Comparison of ENCODE assay signal across 8 cellular contexts in the genomic region with DNA sequence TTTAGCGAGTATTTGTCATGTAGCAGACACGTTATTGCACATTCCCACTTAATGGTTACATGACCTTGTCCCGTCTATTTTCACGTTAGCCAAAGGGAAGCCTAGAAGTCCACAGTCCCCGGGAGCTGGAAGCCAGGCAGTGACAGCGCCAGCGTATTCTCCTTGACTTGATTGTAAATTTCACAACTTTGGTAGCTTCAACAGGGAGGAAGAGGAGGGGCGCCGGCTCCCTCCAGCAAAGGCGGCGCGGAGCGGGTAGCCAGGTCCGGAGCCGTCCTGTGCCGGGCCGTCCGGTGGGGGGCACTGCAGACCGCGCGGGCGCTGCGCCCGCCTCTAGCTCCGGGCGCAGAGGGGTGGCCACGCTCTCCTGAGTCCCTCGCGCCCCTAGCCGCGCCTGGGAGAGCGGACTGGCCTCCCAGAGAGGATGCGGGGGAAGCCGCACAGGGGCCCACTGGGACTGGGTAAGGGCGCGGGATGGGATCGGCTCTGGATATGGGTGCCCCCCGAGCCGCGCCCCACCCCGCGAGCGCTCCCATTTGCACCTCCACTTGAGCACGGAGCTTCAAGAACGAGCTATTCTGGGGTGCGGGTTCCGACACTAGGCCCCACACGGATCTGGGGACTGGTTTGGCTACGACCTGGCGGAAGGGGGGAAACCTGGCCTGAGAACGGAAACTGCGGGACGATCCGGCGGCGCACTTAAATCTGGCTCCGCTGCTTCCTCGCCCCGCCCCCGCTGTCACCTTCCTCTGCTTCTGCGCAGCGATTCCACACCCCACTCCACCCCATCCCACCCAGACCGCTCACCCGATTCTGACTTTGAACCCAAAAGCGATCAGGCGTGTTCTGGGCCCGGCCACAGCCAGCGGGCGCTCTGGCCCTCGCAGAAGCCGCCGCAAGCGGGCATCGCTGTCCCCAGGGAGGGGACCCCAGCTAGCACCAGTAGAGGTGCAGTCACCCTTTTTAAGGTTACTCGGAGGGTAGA. TPM values are rescaled to one million over a fixed set of nuclear protein-coding genes. Genes with fewer than 3 reads are reported as not detected.
A peak's percentile ranks its signal among the peaks of the same experiment; 100 is the strongest.
DNase-seq lines count a peak whose midpoint lies in the region; ATAC-seq and TF ChIP-seq lines count a peak whose summit lies in the region.

No MANE protein-coding gene starts in this region.

- peak; percentile 94 for ATAC-seq in HG02885 (IDR thresholded peaks at IDR 0.05; ENCODE audit: poor library complexity, unreplicated experiment)
- ATAC-seq in lower lobe of right lung: peak; percentile 98 to 99

- H3K4me3 ChIP-seq in ectodermal cell (ENCODE audit: insufficient read depth, low read depth, low read length): peak overlapping the region; percentile 39
- H3K4me3 ChIP-seq in lower lobe of right lung: peak overlapping the region; percentile 72
- H3K4me3 ChIP-seq in stomach smooth muscle (ENCODE audit: low read length in 2 of 2): peak overlapping the region; percentile 54 to 79

- H3K4me1 ChIP-seq in ectodermal cell (ENCODE audit: control insufficient read depth, insufficient read depth, low read length): no peaks in the 10 kb centered on the region
- peaks cover 14% of the 10 kb centered on the region for H3K4me1 ChIP-seq in lower lobe of right lung
- H3K4me1 ChIP-seq in stomach smooth muscle (ENCODE audit: control insufficient read depth, insufficient read depth, low read length): peaks cover 16% of the 10 kb centered on the region

- POLR2A ChIA-PET in activated CD4-positive, alpha-beta memory T cell treated with anti-CD3 and anti-CD28 coated beads for 36 hours (lab: Charles Lee): no interaction called here
- POLR2A ChIA-PET in activated CD4-positive, alpha-beta memory T cell treated with anti-CD3 and anti-CD28 coated beads, Interleukin-2, amount 10 ng/mL, durations not matched to agents 7 days and 5 days (lab: Charles Lee): no interaction called here
- POLR2A ChIA-PET in RWPE1 (lab: Yijun Ruan, JAX; ENCODE audit: low non-redundant PET): no interaction called here

- peaks cover 35% of the 10 kb centered on the region for H3K27me3 Mint-ChIP-seq in activated CD4-positive, alpha-beta memory T cell treated with anti-CD3 and anti-CD28 coated beads for 36 hours
- peaks cover 29% of the 10 kb centered on the region for H3K27me3 Mint-ChIP-seq in activated CD4-positive, alpha-beta memory T cell treated with anti-CD3 and anti-CD28 coated beads, Interleukin-2, amount 10 ng/mL, durations not matched to agents 7 days and 5 days

- WGBS in ectodermal cell, 2 experiments: 3 to 4% methylated on average over 75 of the region's 75 CpGs

- H3K27ac ChIP-seq in RWPE1 (peak overlapping the region; percentile 25), ectodermal cell (ENCODE audit: insufficient read depth, low read depth, low read length, poor library complexity, severe bottlenecking) (no peak overlapping the region), lower lobe of right lung (peak overlapping the region; percentile 56), stomach smooth muscle (ENCODE audit: low read length) (no peak overlapping the region)

- no peak overlapping the region for H3K4me3 Mint-ChIP-seq in activated CD4-positive, alpha-beta memory T cell treated with anti-CD3 and anti-CD28 coated beads for 36 hours
- no peak overlapping the region for H3K4me3 Mint-ChIP-seq in activated CD4-positive, alpha-beta memory T cell treated with anti-CD3 and anti-CD28 coated beads, Interleukin-2, amount 10 ng/mL, durations not matched to agents 7 days and 5 days

- no peaks in the 10 kb centered on the region for H3K36me3 Mint-ChIP-seq in activated CD4-positive, alpha-beta memory T cell treated with anti-CD3 and anti-CD28 coated beads for 36 hours
- no peaks in the 10 kb centered on the region for H3K36me3 Mint-ChIP-seq in activated CD4-positive, alpha-beta memory T cell treated with anti-CD3 and anti-CD28 coated beads, Interleukin-2, amount 10 ng/mL, durations not matched to agents 7 days and 5 days (ENCODE audit: low read depth)

- peaks cover 4% of the 10 kb centered on the region for H3K4me1 Mint-ChIP-seq in activated CD4-positive, alpha-beta memory T cell treated with anti-CD3 and anti-CD28 coated beads for 36 hours (ENCODE audit: low read depth)
- peaks cover 4% of the 10 kb centered on the region for H3K4me1 Mint-ChIP-seq in activated CD4-positive, alpha-beta memory T cell treated with anti-CD3 and anti-CD28 coated beads, Interleukin-2, amount 10 ng/mL, durations not matched to agents 7 days and 5 days

- TF ChIP-seq CTCF in RWPE1 (conservative IDR thresholded peaks at IDR 0.05; ENCODE audit: low read depth) (peak; percentile 99), lower lobe of right lung (IDR thresholded peaks at IDR 0.05) (peak; percentile 94)

- intact Hi-C loops in activated CD4-positive, alpha-beta memory T cell treated with anti-CD3 and anti-CD28 coated beads for 36 hours (cut with micrococcal nuclease): loop anchor here (5.0 kb wide), 2 partner anchors 1102 to 1297 kb away; no protein-coding TSS in a partner anchor
- intact Hi-C loops in lower lobe of right lung (cut with DNase I): no loop called here

- CTCF ChIA-PET in activated CD4-positive, alpha-beta memory T cell treated with anti-CD3 and anti-CD28 coated beads for 36 hours (lab: Charles Lee): interaction anchor here (0.7 to 1.8 kb wide), 2 partner anchors 1100 to 1179 kb away, joined by 3 to 6 read pairs; no protein-coding TSS in a partner anchor
- CTCF ChIA-PET in activated CD4-positive, alpha-beta memory T cell treated with anti-CD3 and anti-CD28 coated beads, Interleukin-2, amount 10 ng/mL, durations not matched to agents 7 days and 5 days (lab: Charles Lee): interaction anchor here (1.4 kb wide), 1 partner anchor 1100 kb away, joined by 4 read pairs; no protein-coding TSS in a partner anchor
- CTCF ChIA-PET in RWPE1 (lab: Yijun Ruan, JAX): interaction anchor here (0.5 to 1.9 kb wide), 25 partner anchors 11 to 1413 kb away, joined by 3 to 11 read pairs (median 3); no protein-coding TSS in a partner anchor

- no peaks in the 10 kb centered on the region for H3K9me3 Mint-ChIP-seq in activated CD4-positive, alpha-beta memory T cell treated with anti-CD3 and anti-CD28 coated beads for 36 hours
- H3K9me3 Mint-ChIP-seq in activated CD4-positive, alpha-beta memory T cell treated with anti-CD3 and anti-CD28 coated beads, Interleukin-2, amount 10 ng/mL, durations not matched to agents 7 days and 5 days: no peaks in the 10 kb centered on the region

- DNase-seq in activated CD4-positive, alpha-beta memory T cell treated with anti-CD3 and anti-CD28 coated beads for 36 hours: peak; percentile 45
- DNase-seq in activated CD4-positive, alpha-beta memory T cell treated with anti-CD3 and anti-CD28 coated beads, Interleukin-2, amount 10 ng/mL, durations not matched to agents 7 days and 5 days: no peak
- peak; percentile 83 for DNase-seq in RWPE1 (ENCODE audit: low spot score)
- peak; percentile 83 for DNase-seq in lower lobe of right lung
- no peak for DNase-seq in NCI-H2171 (lab: John Stamatoyannopoulos, UW)

- H3K36me3 ChIP-seq in ectodermal cell (ENCODE audit: control insufficient read depth, insufficient read depth, low read length) (no peaks in the 10 kb centered on the region), lower lobe of right lung (no peaks in the 10 kb centered on the region), stomach smooth muscle (ENCODE audit: control insufficient read depth in 2 of 2, insufficient read depth in 2 of 2, low read length in 2 of 2) (no peaks in the 10 kb centered on the region)

- H3K9ac ChIP-seq in stomach smooth muscle (ENCODE audit: low read length in 2 of 2): peak overlapping the region; percentile 44 to 64

- H3K27me3 ChIP-seq in ectodermal cell (ENCODE audit: control insufficient read depth, insufficient read depth, low read length, poor library complexity, severe bottlenecking): peaks cover 23% of the 10 kb centered on the region
- peaks cover 3% of the 10 kb centered on the region for H3K27me3 ChIP-seq in lower lobe of right lung (ENCODE audit: low read depth)
- peaks cover 0 to 2% of the 10 kb centered on the region in 2 donors for H3K27me3 ChIP-seq in stomach smooth muscle (ENCODE audit: control insufficient read depth in 1 of 2, insufficient read depth in 2 of 2, low read length in 2 of 2)

- no peak overlapping the region for H3K27ac Mint-ChIP-seq in activated CD4-positive, alpha-beta memory T cell treated with anti-CD3 and anti-CD28 coated beads for 36 hours
- H3K27ac Mint-ChIP-seq in activated CD4-positive, alpha-beta memory T cell treated with anti-CD3 and anti-CD28 coated beads, Interleukin-2, amount 10 ng/mL, durations not matched to agents 7 days and 5 days: no peak overlapping the region

- H3K9me3 ChIP-seq in ectodermal cell (ENCODE audit: control insufficient read depth, low read length) (no peaks in the 10 kb centered on the region), lower lobe of right lung (no peaks in the 10 kb centered on the region), stomach smooth muscle (ENCODE audit: control insufficient read depth in 2 of 2, low read length in 2 of 2) (no peaks in the 10 kb centered on the region)

RNA-seq across cellular contexts. Expression of a gene that starts 23.8 kb away (rescaled TPM):
- 1 to 10 TPM in 1 of 2 experiments, under 1 TPM in 1; 0.75 to 1.3 TPM for total RNA-seq in activated CD4-positive, alpha-beta memory T cell treated with anti-CD3 and anti-CD28 coated beads for 36 hours
- under 1 TPM; 0.35 TPM for total RNA-seq in activated CD4-positive, alpha-beta memory T cell treated with anti-CD3 and anti-CD28 coated beads, Interleukin-2, amount 10 ng/mL, durations not matched to agents 7 days and 5 days
- polyA plus RNA-seq in ectodermal cell (2013, experiment 1 of 4): 1.00 TPM
- 1.0 TPM for polyA plus RNA-seq in ectodermal cell (2013, experiment 2 of 4)
- polyA plus RNA-seq in ectodermal cell (2013, experiment 3 of 4): 1.3 TPM
- 1.0 TPM for polyA plus RNA-seq in ectodermal cell (2013, experiment 4 of 4)
- 107 TPM for total RNA-seq in lower lobe of right lung

Comparison
In these comparisons a context has a peak if more than half of its experiments do, and no peak if none do; other contexts are left out.
1. DNase-seq: peak in activated CD4-positive, alpha-beta memory T cell treated with anti-CD3 and anti-CD28 coated beads for 36 hours (single experiment), RWPE1 (single experiment) and lower lobe of right lung (single experiment); none in activated CD4-positive, alpha-beta memory T cell treated with anti-CD3 and anti-CD28 coated beads, Interleukin-2, amount 10 ng/mL, durations not matched to agents 7 days and 5 days (single experiment) and NCI-H2171 (single experiment).
2. H3K27ac ChIP-seq: peak in RWPE1 (single experiment) and lower lobe of right lung (single experiment); none in ectodermal cell (single experiment) and stomach smooth muscle (single experiment).
3. RNA of a gene that starts 23.8 kb away (total RNA-seq): 107 TPM in lower lobe of right lung (single experiment); 0.75 to 1.3 TPM in activated CD4-positive, alpha-beta memory T cell treated with anti-CD3 and anti-CD28 coated beads for 36 hours and 0.35 TPM in activated CD4-positive, alpha-beta memory T cell treated with anti-CD3 and anti-CD28 coated beads, Interleukin-2, amount 10 ng/mL, durations not matched to agents 7 days and 5 days; every median in the first group is over 10 times any median in the second.
4. Peak in every context shown above with its lines, with median percentiles within 50 percentile points of each other: H3K4me3 ChIP-seq.